ENCODE assay signal across 14 cellular contexts in the genomic region with DNA sequence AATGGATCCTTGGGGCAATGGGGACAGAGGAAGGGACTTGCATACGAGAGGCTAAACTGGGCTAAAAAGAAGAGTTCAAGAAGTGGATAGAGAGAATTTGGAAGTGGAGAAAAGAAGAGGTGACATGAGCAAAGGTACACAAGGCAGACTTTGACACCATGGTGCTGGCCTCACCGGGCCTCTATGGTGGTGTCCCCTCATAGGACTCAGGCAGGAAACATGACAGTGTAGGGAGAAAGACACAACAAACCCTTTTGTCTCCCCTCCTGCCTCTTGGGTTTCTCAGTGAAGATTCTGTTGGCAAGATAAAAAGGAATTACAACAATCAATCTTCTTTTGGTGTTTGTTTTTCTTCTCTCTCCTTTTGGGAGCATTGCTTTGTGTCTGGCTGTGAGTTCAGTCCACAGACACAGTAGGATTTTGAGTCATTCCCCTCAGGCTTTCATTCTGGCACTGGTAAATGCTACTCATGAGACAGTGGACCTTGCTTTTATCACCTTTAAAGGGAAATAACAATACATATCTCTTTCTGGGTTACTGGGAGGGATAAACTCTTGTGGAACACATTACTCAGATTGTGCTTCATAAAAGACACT.
A peak's percentile ranks its signal among the peaks of the same experiment; 100 is the strongest.
DNase-seq lines count a peak whose midpoint lies in the region; ATAC-seq and TF ChIP-seq lines count a peak whose summit lies in the region.
"Had no signal": no experiment of that assay in that cellular context is flagged by ENCODE, and none has a peak within 500 bp of the region (broad histone marks: within the 10 kb centered on the region; RNA-seq: fewer than 3 reads in every experiment).

No MANE protein-coding gene starts in this region.

- POLR2A ChIA-PET in RWPE1 (lab: Yijun Ruan, JAX; ENCODE audit: low non-redundant PET): no interaction called here

- peak; percentile 76 for DNase-seq in AG10803 (ENCODE audit: low read depth)
- peak; percentile 53 for DNase-seq in RWPE1 (ENCODE audit: low spot score)
- no peak for DNase-seq in nephron progenitor cell
- no peak for DNase-seq in AG08396 (ENCODE audit: low spot score)
- DNase-seq in GF-D8 (lab: John Stamatoyannopoulos, UW): no peak
- DNase-seq: activated CD4-positive, alpha-beta T cell treated with anti-CD3 and anti-CD28 coated beads, Interleukin-2, amount 50 U/mL, for 4 hours; activated effector memory CD4-positive, alpha-beta T cell treated with Interleukin-2 at 50 U/mL for 16 hours; AML-193; cortex of kidney; heart left ventricle; NCI-H1105 treated with DMSO at 0.1 percent for 48 hours had no signal

- H3K4me3 Mint-ChIP-seq in nephron progenitor cell: peak overlapping the region; percentile 27

- no peak for TF ChIP-seq CTCF in AG10803 (conservative IDR thresholded peaks at IDR 0.05; ENCODE audit: low read length)
- no peak for TF ChIP-seq CTCF in RWPE1 (conservative IDR thresholded peaks at IDR 0.05; ENCODE audit: low read depth)
- no peak for TF ChIP-seq CTCF in nephron progenitor cell (IDR thresholded peaks at IDR 0.05)

- peaks cover 3% of the 10 kb centered on the region for H3K9me3 Mint-ChIP-seq in nephron progenitor cell

- CTCF ChIA-PET in RWPE1 (lab: Yijun Ruan, JAX): interaction anchor here (0.7 kb wide), 1 partner anchor 52 kb away, joined by 3 read pairs; no protein-coding TSS in a partner anchor

- peaks cover 61% of the 10 kb centered on the region for H3K4me1 Mint-ChIP-seq in nephron progenitor cell

- ATAC-seq in esophagus mucosa (peak; percentile 28), HG02970 (IDR thresholded peaks at IDR 0.05; ENCODE audit: low FRiP score, unreplicated experiment) (no peak), HG02938 (IDR thresholded peaks at IDR 0.05; ENCODE audit: unreplicated experiment) (no peak)

- no peaks in the 10 kb centered on the region for H3K36me3 Mint-ChIP-seq in nephron progenitor cell (ENCODE audit: low read depth)

- H3K27me3 Mint-ChIP-seq in nephron progenitor cell (ENCODE audit: low read depth, poor library complexity): no peaks in the 10 kb centered on the region

- peak overlapping the region; percentile 51; the same call in 1 of the 2 replicates for H3K27ac ChIP-seq in RWPE1
- H3K27ac ChIP-seq: heart left ventricle had no signal

- no peak overlapping the region for H3K4me3 ChIP-seq in AG10803 (ENCODE audit: low read length)
- H3K4me3 ChIP-seq: heart left ventricle had no signal

- H3K27ac Mint-ChIP-seq in nephron progenitor cell: peak overlapping the region; percentile 86

Comparison
In these comparisons a context has a peak if more than half of its experiments do, and no peak if none do; other contexts are left out.
1. DNase-seq: peak in AG10803 (single experiment) and RWPE1 (single experiment); none in nephron progenitor cell (single experiment), AG08396 (single experiment) and GF-D8 (single experiment).